Comparison of ENCODE assay signal across 1 cellular context in the genomic region with DNA sequence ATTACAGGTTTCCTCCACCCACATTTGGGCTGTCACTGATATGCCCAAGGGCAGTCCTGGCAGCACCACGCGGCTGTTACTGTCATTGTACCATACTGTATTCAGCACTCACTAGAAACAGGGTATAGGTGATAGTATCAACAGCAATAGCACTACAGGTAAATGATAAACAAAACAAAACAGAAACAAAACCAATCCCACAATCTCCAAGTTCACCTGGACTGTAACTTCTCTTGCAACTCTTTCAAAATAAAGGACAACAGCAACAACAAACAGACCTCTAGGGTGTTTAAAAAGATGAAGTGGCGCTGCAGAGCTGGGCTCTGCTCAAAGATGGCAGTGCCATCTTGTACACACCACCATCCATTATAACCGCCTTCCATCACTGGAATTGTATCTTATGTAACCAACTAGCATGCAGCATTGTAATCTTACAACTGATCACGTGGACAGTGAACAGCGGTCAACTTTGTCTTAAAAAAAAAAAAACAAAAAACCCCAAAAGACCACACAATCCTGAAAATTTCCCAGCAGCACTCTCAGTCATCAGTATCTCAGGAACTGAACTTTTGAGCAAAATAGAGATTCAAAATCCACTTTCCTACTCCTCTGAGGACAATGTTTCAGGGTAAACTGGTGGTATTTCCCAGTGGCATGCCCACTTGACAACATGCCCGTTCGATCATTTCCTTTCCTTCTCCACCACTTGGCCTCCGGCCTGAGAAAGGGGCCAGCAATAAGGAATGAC.
A peak's percentile ranks its signal among the peaks of the same experiment; 100 is the strongest.
TF ChIP-seq lines count a peak whose summit lies in the region.

No MANE protein-coding gene starts in this region.

TF ChIP-seq in GM12878, 131 proteins besides CTCF, POLR2A, EP300 and RAD21 (continued from another document):
- TF ChIP-seq TAF1 (IDR thresholded peaks at IDR 0.05; ENCODE audit: borderline replicate concordance, low read depth, low read length) (no peak), ATF7 (IDR thresholded peaks at IDR 0.05; ENCODE audit: low read depth) (peak; percentile 46), CHD4 (IDR thresholded peaks at IDR 0.05) (no peak), POLR2AphosphoS2 (IDR thresholded peaks at IDR 0.05; ENCODE audit: low read depth, low read length) (peak; percentile 84), HDGF (IDR thresholded peaks at IDR 0.05) (0 out of 2 replicates have a peak, but pooled peaks have one; percentile 57), POLR2AphosphoS5 (IDR thresholded peaks at IDR 0.05; ENCODE audit: low read length) (peak; percentile 93), BACH1 (IDR thresholded peaks at IDR 0.05; ENCODE audit: borderline replicate concordance) (peak; percentile 48), LARP7 (IDR thresholded peaks at IDR 0.05) (peak; percentile 38; the same call in 1 of the 2 replicates), ZBED1 (IDR thresholded peaks at IDR 0.05; ENCODE audit: borderline replicate concordance) (0 out of 2 replicates have a peak, but pooled peaks have one; percentile 28), SMAD5 (IDR thresholded peaks at IDR 0.05; ENCODE audit: low read depth) (peak; percentile 60; the same call in 1 of the 2 replicates), BHLHE40 (IDR thresholded peaks at IDR 0.05; ENCODE audit: borderline replicate concordance in 1 of 2, low read depth in 2 of 2, low read length in 1 of 2) (peak; percentile 43 to 48; a peak in 2 of 4 replicates), BRCA1 (IDR thresholded peaks at IDR 0.05; ENCODE audit: low read depth, low read length) (no peak), MXI1 (IDR thresholded peaks at IDR 0.05; ENCODE audit: low read depth, low read length) (peak; percentile 84; the same call in 1 of the 2 replicates), SMAD1 (IDR thresholded peaks at IDR 0.05; ENCODE audit: low read depth, partially characterized antibody) (peak; percentile 50), ZNF384 (IDR thresholded peaks at IDR 0.05; ENCODE audit: borderline replicate concordance, low read depth, low read length) (peak; percentile 51), IKZF2 (IDR thresholded peaks at IDR 0.05) (peak; percentile 29 to 53; a peak in 1 of 4 replicates), WRNIP1 (IDR thresholded peaks at IDR 0.05; ENCODE audit: borderline replicate concordance, low read depth, low read length) (0 out of 2 replicates have a peak, but pooled peaks have one; percentile 82), CBX5 (IDR thresholded peaks at IDR 0.05; ENCODE audit: low read depth) (no peak), IRF4 (IDR thresholded peaks at IDR 0.05; ENCODE audit: low read depth, low read length) (no peak)
- TF ChIP-seq, protein P1, sequence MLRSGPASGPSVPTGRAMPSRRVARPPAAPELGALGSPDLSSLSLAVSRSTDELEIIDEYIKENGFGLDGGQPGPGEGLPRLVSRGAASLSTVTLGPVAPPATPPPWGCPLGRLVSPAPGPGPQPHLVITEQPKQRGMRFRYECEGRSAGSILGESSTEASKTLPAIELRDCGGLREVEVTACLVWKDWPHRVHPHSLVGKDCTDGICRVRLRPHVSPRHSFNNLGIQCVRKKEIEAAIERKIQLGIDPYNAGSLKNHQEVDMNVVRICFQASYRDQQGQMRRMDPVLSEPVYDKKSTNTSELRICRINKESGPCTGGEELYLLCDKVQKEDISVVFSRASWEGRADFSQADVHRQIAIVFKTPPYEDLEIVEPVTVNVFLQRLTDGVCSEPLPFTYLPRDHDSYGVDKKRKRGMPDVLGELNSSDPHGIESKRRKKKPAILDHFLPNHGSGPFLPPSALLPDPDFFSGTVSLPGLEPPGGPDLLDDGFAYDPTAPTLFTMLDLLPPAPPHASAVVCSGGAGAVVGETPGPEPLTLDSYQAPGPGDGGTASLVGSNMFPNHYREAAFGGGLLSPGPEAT (IDR thresholded peaks at IDR 0.05; ENCODE audit: low read depth), result 0 out of 2 replicates have a peak, but pooled peaks have one; percentile 26
- TF ChIP-seq, protein P2, sequence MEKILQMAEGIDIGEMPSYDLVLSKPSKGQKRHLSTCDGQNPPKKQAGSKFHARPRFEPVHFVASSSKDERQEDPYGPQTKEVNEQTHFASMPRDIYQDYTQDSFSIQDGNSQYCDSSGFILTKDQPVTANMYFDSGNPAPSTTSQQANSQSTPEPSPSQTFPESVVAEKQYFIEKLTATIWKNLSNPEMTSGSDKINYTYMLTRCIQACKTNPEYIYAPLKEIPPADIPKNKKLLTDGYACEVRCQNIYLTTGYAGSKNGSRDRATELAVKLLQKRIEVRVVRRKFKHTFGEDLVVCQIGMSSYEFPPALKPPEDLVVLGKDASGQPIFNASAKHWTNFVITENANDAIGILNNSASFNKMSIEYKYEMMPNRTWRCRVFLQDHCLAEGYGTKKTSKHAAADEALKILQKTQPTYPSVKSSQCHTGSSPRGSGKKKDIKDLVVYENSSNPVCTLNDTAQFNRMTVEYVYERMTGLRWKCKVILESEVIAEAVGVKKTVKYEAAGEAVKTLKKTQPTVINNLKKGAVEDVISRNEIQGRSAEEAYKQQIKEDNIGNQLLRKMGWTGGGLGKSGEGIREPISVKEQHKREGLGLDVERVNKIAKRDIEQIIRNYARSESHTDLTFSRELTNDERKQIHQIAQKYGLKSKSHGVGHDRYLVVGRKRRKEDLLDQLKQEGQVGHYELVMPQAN (conservative IDR thresholded peaks at IDR 0.05), result peak; percentile 54; the same call in 1 of the 2 replicates
- TF ChIP-seq, protein P3, sequence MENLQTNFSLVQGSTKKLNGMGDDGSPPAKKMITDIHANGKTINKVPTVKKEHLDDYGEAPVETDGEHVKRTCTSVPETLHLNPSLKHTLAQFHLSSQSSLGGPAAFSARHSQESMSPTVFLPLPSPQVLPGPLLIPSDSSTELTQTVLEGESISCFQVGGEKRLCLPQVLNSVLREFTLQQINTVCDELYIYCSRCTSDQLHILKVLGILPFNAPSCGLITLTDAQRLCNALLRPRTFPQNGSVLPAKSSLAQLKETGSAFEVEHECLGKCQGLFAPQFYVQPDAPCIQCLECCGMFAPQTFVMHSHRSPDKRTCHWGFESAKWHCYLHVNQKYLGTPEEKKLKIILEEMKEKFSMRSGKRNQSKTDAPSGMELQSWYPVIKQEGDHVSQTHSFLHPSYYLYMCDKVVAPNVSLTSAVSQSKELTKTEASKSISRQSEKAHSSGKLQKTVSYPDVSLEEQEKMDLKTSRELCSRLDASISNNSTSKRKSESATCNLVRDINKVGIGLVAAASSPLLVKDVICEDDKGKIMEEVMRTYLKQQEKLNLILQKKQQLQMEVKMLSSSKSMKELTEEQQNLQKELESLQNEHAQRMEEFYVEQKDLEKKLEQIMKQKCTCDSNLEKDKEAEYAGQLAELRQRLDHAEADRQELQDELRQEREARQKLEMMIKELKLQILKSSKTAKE (IDR thresholded peaks at IDR 0.05; ENCODE audit: low read depth, poor library complexity, severe bottlenecking), result peak; percentile 14
- TF ChIP-seq, protein P4, sequence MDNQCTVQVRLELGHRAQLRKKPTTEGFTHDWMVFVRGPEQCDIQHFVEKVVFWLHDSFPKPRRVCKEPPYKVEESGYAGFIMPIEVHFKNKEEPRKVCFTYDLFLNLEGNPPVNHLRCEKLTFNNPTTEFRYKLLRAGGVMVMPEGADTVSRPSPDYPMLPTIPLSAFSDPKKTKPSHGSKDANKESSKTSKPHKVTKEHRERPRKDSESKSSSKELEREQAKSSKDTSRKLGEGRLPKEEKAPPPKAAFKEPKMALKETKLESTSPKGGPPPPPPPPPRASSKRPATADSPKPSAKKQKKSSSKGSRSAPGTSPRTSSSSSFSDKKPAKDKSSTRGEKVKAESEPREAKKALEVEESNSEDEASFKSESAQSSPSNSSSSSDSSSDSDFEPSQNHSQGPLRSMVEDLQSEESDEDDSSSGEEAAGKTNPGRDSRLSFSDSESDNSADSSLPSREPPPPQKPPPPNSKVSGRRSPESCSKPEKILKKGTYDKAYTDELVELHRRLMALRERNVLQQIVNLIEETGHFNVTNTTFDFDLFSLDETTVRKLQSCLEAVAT (IDR thresholded peaks at IDR 0.05), result peak; percentile 98
- TF ChIP-seq, protein P5, sequence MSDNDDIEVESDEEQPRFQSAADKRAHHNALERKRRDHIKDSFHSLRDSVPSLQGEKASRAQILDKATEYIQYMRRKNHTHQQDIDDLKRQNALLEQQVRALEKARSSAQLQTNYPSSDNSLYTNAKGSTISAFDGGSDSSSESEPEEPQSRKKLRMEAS (IDR thresholded peaks at IDR 0.05; ENCODE audit: low read depth, low read length), result no peak
TF ChIP-seq in GM12878: peak in this region for 23.
